In genomic region chr5:1215320-1216096, GRCh38 we compare ENCODE assay signal across 25 cellular contexts. TPM values are rescaled to one million over a fixed set of nuclear protein-coding genes. Genes with fewer than 3 reads are reported as not detected.
A peak's percentile ranks its signal among the peaks of the same experiment; 100 is the strongest.
DNase-seq lines count a peak whose midpoint lies in the region; ATAC-seq and TF ChIP-seq lines count a peak whose summit lies in the region.
"Had no signal": no experiment of that assay in that cellular context is flagged by ENCODE, and none has a peak within 500 bp of the region (broad histone marks: within the 10 kb centered on the region; RNA-seq: fewer than 3 reads in every experiment).

No MANE protein-coding gene starts in this region.

- no peak for ATAC-seq in RWPE2 (ENCODE audit: low read depth)
- ATAC-seq: GM23338, PC-3, Right ventricle myocardium inferior had no signal

- H3K4me3 ChIP-seq in RWPE2 (ENCODE audit: severe bottlenecking), result no peak overlapping the region
- no peak overlapping the region for H3K4me3 ChIP-seq in spleen
- H3K4me3 ChIP-seq: GM23338, HAP-1 had no signal

- H3K36me3 ChIP-seq in RWPE2 (ENCODE audit: low read depth), result no peaks in the 10 kb centered on the region
- H3K36me3 ChIP-seq in spleen, result no peaks in the 10 kb centered on the region
- H3K36me3 ChIP-seq: HAP-1 had no signal

- CTCF ChIA-PET in activated naive CD4-positive, alpha-beta T cell treated with anti-CD3 and anti-CD28 coated beads for 36 hours (lab: Charles Lee), result interaction anchor here (1.0 kb wide), 1 partner anchor 75 kb away, joined by 3 read pairs; no protein-coding TSS in a partner anchor
- CTCF ChIA-PET in activated naive CD4-positive, alpha-beta T cell treated with anti-CD3 and anti-CD28 coated beads, Interleukin-2, amount 10 ng/mL, durations not matched to agents 7 days and 5 days (lab: Charles Lee), result no interaction called here

- DNase-seq in activated naive CD4-positive, alpha-beta T cell treated with anti-CD3 and anti-CD28 coated beads for 36 hours, result no peak
- no peak for DNase-seq in activated naive CD4-positive, alpha-beta T cell treated with anti-CD3 and anti-CD28 coated beads, Interleukin-2, amount 10 ng/mL, durations not matched to agents 7 days and 5 days
- DNase-seq in RWPE2 (ENCODE audit: low spot score), result peak; percentile 66
- DNase-seq in glutamatergic neuron, result peak; percentile 5
- peak; percentile 45 for DNase-seq in spleen
- DNase-seq in NCI-H2029 treated with DMSO at 0.1 percent for 48 hours (lab: John Stamatoyannopoulos, UW), result no peak
- DNase-seq in NCI-H1417 (lab: John Stamatoyannopoulos, UW), result no peak
- DNase-seq in amygdala (lab: John Stamatoyannopoulos, UW), result no peak
- DNase-seq: CD4-positive, alpha-beta T cell; DMS53; NCI-H1048; NCI-H1417 treated with DMSO at 0.1 percent for 48 hours; NCI-H1694 treated with DMSO at 0.1 percent for 48 hours; NCI-H2081 treated with DMSO at 0.1 percent for 48 hours; NCI-H446; NCI-H524 treated with DMSO at 0.1 percent for 48 hours; NCI-H774; PC-3 had no signal

- H3K27me3 Mint-ChIP-seq in activated naive CD4-positive, alpha-beta T cell treated with anti-CD3 and anti-CD28 coated beads for 36 hours (ENCODE audit: low read depth), result no peaks in the 10 kb centered on the region
- peaks cover 35% of the 10 kb centered on the region for H3K27me3 Mint-ChIP-seq in activated naive CD4-positive, alpha-beta T cell treated with anti-CD3 and anti-CD28 coated beads, Interleukin-2, amount 10 ng/mL, durations not matched to agents 7 days and 5 days
- H3K27me3 Mint-ChIP-seq in glutamatergic neuron (ENCODE audit: unreplicated experiment), result peaks cover 11% of the 10 kb centered on the region
- H3K27me3 Mint-ChIP-seq: CD4-positive, alpha-beta T cell had no signal

- H3K27me3 ChIP-seq in RWPE2 (ENCODE audit: insufficient read depth, poor library complexity, severe bottlenecking) (no peaks in the 10 kb centered on the region), spleen (replicated peaks in 1 of 7) (peaks cover 0 to 54% (median 0%) of the 10 kb centered on the region in 7 donors)

- H3K4me3 Mint-ChIP-seq in activated naive CD4-positive, alpha-beta T cell treated with anti-CD3 and anti-CD28 coated beads for 36 hours, result no peak overlapping the region
- H3K4me3 Mint-ChIP-seq in activated naive CD4-positive, alpha-beta T cell treated with anti-CD3 and anti-CD28 coated beads, Interleukin-2, amount 10 ng/mL, durations not matched to agents 7 days and 5 days, result no peak overlapping the region
- H3K4me3 Mint-ChIP-seq in glutamatergic neuron (ENCODE audit: unreplicated experiment), result no peak overlapping the region
- H3K4me3 Mint-ChIP-seq: CD4-positive, alpha-beta T cell; GM23338 had no signal

- H3K9me3 ChIP-seq in RWPE2 (ENCODE audit: severe bottlenecking) (no peaks in the 10 kb centered on the region), spleen (peaks cover 0 to 5% (median 0%) of the 10 kb centered on the region in 8 donors)
- H3K9me3 ChIP-seq: HAP-1 had no signal

- intact Hi-C loops in activated naive CD4-positive, alpha-beta T cell treated with anti-CD3 and anti-CD28 coated beads for 36 hours (cut with micrococcal nuclease), result no loop called here
- intact Hi-C loops in spleen (cut with DNase I; ENCODE audit: low total_unique reads), result no loop called here

- H3K27ac Mint-ChIP-seq in activated naive CD4-positive, alpha-beta T cell treated with anti-CD3 and anti-CD28 coated beads for 36 hours, result peak overlapping the region; percentile 25
- no peak overlapping the region for H3K27ac Mint-ChIP-seq in activated naive CD4-positive, alpha-beta T cell treated with anti-CD3 and anti-CD28 coated beads, Interleukin-2, amount 10 ng/mL, durations not matched to agents 7 days and 5 days
- no peak overlapping the region for H3K27ac Mint-ChIP-seq in glutamatergic neuron (ENCODE audit: unreplicated experiment)
- H3K27ac Mint-ChIP-seq: CD4-positive, alpha-beta T cell; GM23338 had no signal

- 85 to 95% (median 94%) methylated on average over 22 to 23 of the region's 23 CpGs for WGBS in spleen, 5 donors

- no peaks in the 10 kb centered on the region for H3K36me3 Mint-ChIP-seq in activated naive CD4-positive, alpha-beta T cell treated with anti-CD3 and anti-CD28 coated beads for 36 hours (ENCODE audit: low read depth)
- no peaks in the 10 kb centered on the region for H3K36me3 Mint-ChIP-seq in activated naive CD4-positive, alpha-beta T cell treated with anti-CD3 and anti-CD28 coated beads, Interleukin-2, amount 10 ng/mL, durations not matched to agents 7 days and 5 days
- peaks cover 4% of the 10 kb centered on the region for H3K36me3 Mint-ChIP-seq in glutamatergic neuron (ENCODE audit: unreplicated experiment)
- H3K36me3 Mint-ChIP-seq: IgD-negative memory B cell had no signal

- peaks cover 4% of the 10 kb centered on the region for H3K4me1 Mint-ChIP-seq in activated naive CD4-positive, alpha-beta T cell treated with anti-CD3 and anti-CD28 coated beads for 36 hours (ENCODE audit: low read depth)
- H3K4me1 Mint-ChIP-seq in activated naive CD4-positive, alpha-beta T cell treated with anti-CD3 and anti-CD28 coated beads, Interleukin-2, amount 10 ng/mL, durations not matched to agents 7 days and 5 days, result peaks cover 2% of the 10 kb centered on the region
- no peaks in the 10 kb centered on the region for H3K4me1 Mint-ChIP-seq in glutamatergic neuron (ENCODE audit: low read depth, unreplicated experiment)

- H3K9me3 Mint-ChIP-seq in activated naive CD4-positive, alpha-beta T cell treated with anti-CD3 and anti-CD28 coated beads for 36 hours, result no peaks in the 10 kb centered on the region
- no peaks in the 10 kb centered on the region for H3K9me3 Mint-ChIP-seq in activated naive CD4-positive, alpha-beta T cell treated with anti-CD3 and anti-CD28 coated beads, Interleukin-2, amount 10 ng/mL, durations not matched to agents 7 days and 5 days
- H3K9me3 Mint-ChIP-seq in glutamatergic neuron (ENCODE audit: unreplicated experiment), result peaks cover 6% of the 10 kb centered on the region
- H3K9me3 Mint-ChIP-seq: CD4-positive, alpha-beta T cell; IgD-negative memory B cell had no signal

- no peak for TF ChIP-seq POLR2A in spleen (IDR thresholded peaks at IDR 0.05)

- H3K4me1 ChIP-seq in RWPE2 (ENCODE audit: insufficient read depth, poor library complexity, severe bottlenecking), result no peaks in the 10 kb centered on the region
- no peaks in the 10 kb centered on the region for H3K4me1 ChIP-seq in spleen
- H3K4me1 ChIP-seq: HAP-1 had no signal

- H3K27ac ChIP-seq in RWPE2 (ENCODE audit: poor library complexity, severe bottlenecking) (no peak overlapping the region), spleen (no peak overlapping the region)
- H3K27ac ChIP-seq: 22Rv1 had no signal

- TF ChIP-seq CTCF in RWPE2 (IDR thresholded peaks at IDR 0.05; ENCODE audit: poor library complexity, severe bottlenecking), result no peak
- no peak for TF ChIP-seq CTCF in glutamatergic neuron (IDR thresholded peaks at IDR 0.05; ENCODE audit: partially characterized antibody, unreplicated experiment)
- no peak for TF ChIP-seq CTCF in spleen (IDR thresholded peaks at IDR 0.05 in 8 of 11, conservative IDR thresholded peaks at IDR 0.05 in 3 of 11)

RNA-seq across cellular contexts. Expression of gene SLC6A18, which starts 9.7 kb away (rescaled TPM):
- total RNA-seq in activated naive CD4-positive, alpha-beta T cell treated with anti-CD3 and anti-CD28 coated beads for 36 hours, result not detected
- total RNA-seq in glutamatergic neuron (ENCODE audit: unreplicated experiment) (not detected), spleen (not detected)
- polyA plus RNA-seq in spleen, result not detected
- total RNA-seq: CD4-positive, alpha-beta T cell; GM23338; PC-3; Right ventricle myocardium inferior; SK-MEL-5 had no signal
- polyA plus RNA-seq: BJ, GM23338, IgD-negative memory B cell had no signal

RNA-seq across cellular contexts. Expression of gene SLC6A19, which starts 14.1 kb away (rescaled TPM):
- total RNA-seq in activated naive CD4-positive, alpha-beta T cell treated with anti-CD3 and anti-CD28 coated beads for 36 hours, result not detected
- total RNA-seq in glutamatergic neuron (ENCODE audit: unreplicated experiment), result not detected
- total RNA-seq in spleen, result under 1 TPM in 1 of 7 donors, not detected in 6; 0.50 TPM
- polyA plus RNA-seq in spleen, result under 1 TPM in 1 of 3 donors, not detected in 2; under 0.01 TPM
- total RNA-seq: CD4-positive, alpha-beta T cell; GM23338; PC-3; Right ventricle myocardium inferior; SK-MEL-5 had no signal
- polyA plus RNA-seq: BJ, GM23338, IgD-negative memory B cell had no signal

Comparison
In these comparisons a context has a peak if more than half of its experiments do, and no peak if none do; other contexts are left out.
1. DNase-seq: peak in RWPE2 (single experiment), glutamatergic neuron (single experiment) and spleen (single experiment); none in activated naive CD4-positive, alpha-beta T cell treated with anti-CD3 and anti-CD28 coated beads for 36 hours (single experiment), activated naive CD4-positive, alpha-beta T cell treated with anti-CD3 and anti-CD28 coated beads, Interleukin-2, amount 10 ng/mL, durations not matched to agents 7 days and 5 days (single experiment), NCI-H2029 treated with DMSO at 0.1 percent for 48 hours (single experiment), NCI-H1417 (0 of 3) and amygdala (0 of 56).